ENCODE assay signal across 9 cellular contexts in genomic region chr14:71103662-71104484, GRCh38.
A peak's percentile ranks its signal among the peaks of the same experiment; 100 is the strongest.
DNase-seq lines count a peak whose midpoint lies in the region; TF ChIP-seq lines count a peak whose summit lies in the region.
"Had no signal": no experiment of that assay in that cellular context is flagged by ENCODE, and none has a peak within 500 bp of the region (broad histone marks: within the 10 kb centered on the region; RNA-seq: fewer than 3 reads in every experiment).

No MANE protein-coding gene starts in this region.

- no peak overlapping the region for H3K23ac ChIP-seq in H9 (ENCODE audit: insufficient read length, low read depth, low read length)

- H2AFZ ChIP-seq in H9 (ENCODE audit: low read length) = no peak overlapping the region

- peak in 4 of 5 donors; percentile 40 to 50 (median 47) for DNase-seq in CD4-positive, alpha-beta memory T cell
- DNase-seq in H9 (no peak), NCI-H446 treated with DMSO at 0.1 percent for 48 hours (lab: John Stamatoyannopoulos, UW) (peak; percentile 54), astrocyte of the cerebellum (ENCODE audit: low read depth) (peak; percentile 52), iPS-NIHi7 (ENCODE audit: extremely low spot score) (peak; percentile 46), suprapubic skin (ENCODE audit: low spot score in 2 of 2) (no peak)
- DNase-seq in activated CD4-positive, CD25-positive, alpha-beta regulatory T cell treated with anti-CD3 and anti-CD28 coated beads, Interleukin-2, amount 50 U/mL, for 72 hours = no peak
- no peak for DNase-seq in activated CD8-positive, alpha-beta memory T cell treated with anti-CD3 and anti-CD28 coated beads for 24 hours
- DNase-seq: left cardiac atrium had no signal

- in situ Hi-C loops in astrocyte of the cerebellum (cut with HindIII; ENCODE audit: low sequenced_read_pairs) = no loop called here

- H2BK20ac ChIP-seq in H9 (ENCODE audit: low read depth, low read length, poor library complexity, severe bottlenecking) = no peak overlapping the region

- no peak overlapping the region for H3K56ac ChIP-seq in H9 (ENCODE audit: insufficient read length, low read depth, low read length)

- no peak overlapping the region for H2BK12ac ChIP-seq in H9 (ENCODE audit: insufficient read length, low read depth, low read length)

- no peak for TF ChIP-seq POLR2A in suprapubic skin (IDR thresholded peaks at IDR 0.05)

- no peak overlapping the region for H2AK5ac ChIP-seq in H9 (ENCODE audit: insufficient read length, low read length)

- no peaks in the 10 kb centered on the region for H3K27me3 Mint-ChIP-seq in CD4-positive, alpha-beta memory T cell
- no peaks in the 10 kb centered on the region for H3K27me3 Mint-ChIP-seq in H9 (ENCODE audit: low read depth)

- H3K4ac ChIP-seq in H9 (ENCODE audit: low read depth, low read length) = no peak overlapping the region

- H3T11ph ChIP-seq in H9 (ENCODE audit: low read length) = no peak overlapping the region

- H2BK15ac ChIP-seq in H9 (ENCODE audit: low read depth, low read length) = no peak overlapping the region

- no peak overlapping the region for H3K4me3 ChIP-seq in CD4-positive, alpha-beta memory T cell (ENCODE audit: low read length in 2 of 2)
- no peak overlapping the region for H3K4me3 ChIP-seq in astrocyte of the cerebellum (ENCODE audit: low read depth, low read length)
- H3K4me3 ChIP-seq in suprapubic skin = no peak overlapping the region

- H3K79me1 ChIP-seq in H9 (ENCODE audit: insufficient read depth, low read depth, low read length, poor library complexity, severe bottlenecking) = no peaks in the 10 kb centered on the region

- H3K36me3 ChIP-seq in CD4-positive, alpha-beta memory T cell (ENCODE audit: insufficient read depth, low read length) = peaks cover 48% of the 10 kb centered on the region
- H3K36me3 ChIP-seq in suprapubic skin = peaks cover 40% of the 10 kb centered on the region

- no peak overlapping the region for H4K91ac ChIP-seq in H9 (ENCODE audit: insufficient read length, low read depth, low read length)

- no peak overlapping the region for H4K8ac ChIP-seq in H9 (replicated peaks; ENCODE audit: insufficient read length, low read depth, low read length)

- POLR2A ChIA-PET in CD4-positive, alpha-beta memory T cell (lab: Charles Lee; ENCODE audit: partially characterized antibody) = interaction anchor here (1.2 kb wide), 1 partner anchor 218 kb away, joined by 3 read pairs; no protein-coding TSS in a partner anchor

- H3K14ac ChIP-seq in H9 (ENCODE audit: insufficient read depth, low read length) = no peak overlapping the region

- H3K36me3 Mint-ChIP-seq in CD4-positive, alpha-beta memory T cell = peaks cover 59 to 67% of the 10 kb centered on the region in 2 donors
- peaks cover 16 to 43% (median 37%) of the 10 kb centered on the region in 3 experiments; a peak in 6 of 7 replicates for H3K36me3 Mint-ChIP-seq in H9 (ENCODE audit: insufficient read depth in 1 of 3, low read depth in 3 of 3)

- no peaks in the 10 kb centered on the region for H3K9me3 ChIP-seq in CD4-positive, alpha-beta memory T cell (ENCODE audit: control insufficient read depth in 1 of 2, low read length in 2 of 2)
- H3K9me3 ChIP-seq in H9 (ENCODE audit: control insufficient read depth, low read depth, low read length) (no peaks in the 10 kb centered on the region), suprapubic skin (no peaks in the 10 kb centered on the region)

- H4K20me1 ChIP-seq in H9 (ENCODE audit: control insufficient read depth, insufficient read depth, insufficient read length) = no peaks in the 10 kb centered on the region

- H2BK5ac ChIP-seq in H9 (ENCODE audit: insufficient read length, low read length) = no peak overlapping the region

- TF ChIP-seq CTCF in H9 (conservative IDR thresholded peaks at IDR 0.05) (peak; percentile 88), astrocyte of the cerebellum (IDR thresholded peaks at IDR 0.05; ENCODE audit: low read depth, low read length, missing control alignments) (peak; percentile 68), suprapubic skin (IDR thresholded peaks at IDR 0.05) (peak; percentile 29 to 68)

- H3K4me1 Mint-ChIP-seq in CD4-positive, alpha-beta memory T cell = peaks cover 10 to 24% (median 18%) of the 10 kb centered on the region in 4 donors
- 0 out of 4 replicates have a peak, but pooled peaks cover 0 to 7% of the 10 kb centered on the region in 2 experiments for H3K4me1 Mint-ChIP-seq in H9

- intact Hi-C loops in CD4-positive, alpha-beta memory T cell (cut with micrococcal nuclease) = loop anchor here (1.0 kb wide), 1 partner anchor 649 kb away; no protein-coding TSS in a partner anchor

- H3K4me3 Mint-ChIP-seq in CD4-positive, alpha-beta memory T cell = no peak overlapping the region
- H3K4me3 Mint-ChIP-seq in H9 = no peak overlapping the region

- H3K23me2 ChIP-seq in H9 (ENCODE audit: insufficient read length, low read depth, low read length, poor library complexity, severe bottlenecking) = no peaks in the 10 kb centered on the region

- no peaks in the 10 kb centered on the region for H3K79me2 ChIP-seq in H9 (ENCODE audit: insufficient read depth, low read length)

- no peaks in the 10 kb centered on the region for H3K27me3 ChIP-seq in CD4-positive, alpha-beta memory T cell (ENCODE audit: insufficient read depth, low read length)
- H3K27me3 ChIP-seq in H9 (ENCODE audit: insufficient read depth, low read length) = no peaks in the 10 kb centered on the region
- H3K27me3 ChIP-seq in suprapubic skin = no peaks in the 10 kb centered on the region

- no peak overlapping the region for H2BK120ac ChIP-seq in H9 (ENCODE audit: low read depth, low read length, poor library complexity, severe bottlenecking)

- H3K9me3 Mint-ChIP-seq in CD4-positive, alpha-beta memory T cell = no peaks in the 10 kb centered on the region
- H3K9me3 Mint-ChIP-seq in H9 = no peaks in the 10 kb centered on the region

- H4K5ac ChIP-seq in H9 (ENCODE audit: insufficient read length, low read depth, low read length) = no peak overlapping the region

- CTCF ChIA-PET in CD4-positive, alpha-beta memory T cell (lab: Charles Lee; ENCODE audit: partially characterized antibody) = interaction anchor here (0.7 to 3.3 kb wide), 8 partner anchors 11 to 649 kb away, joined by 3 to 17 read pairs (median 4); no protein-coding TSS in a partner anchor

- H3K4me1 ChIP-seq in CD4-positive, alpha-beta memory T cell (ENCODE audit: insufficient read depth, low read length) = peaks cover 8% of the 10 kb centered on the region
- no peaks in the 10 kb centered on the region for H3K4me1 ChIP-seq in H9 (ENCODE audit: insufficient read depth, low read length)
- H3K4me1 ChIP-seq in suprapubic skin = no peaks in the 10 kb centered on the region

- H3K9ac ChIP-seq in H9 (ENCODE audit: extremely low read depth, insufficient read length, low read length) = no peak overlapping the region

- H3K27ac Mint-ChIP-seq in CD4-positive, alpha-beta memory T cell = peak overlapping the region in 4 of 7 donors; percentile 11 to 22 (median 16)
- no peak overlapping the region for H3K27ac Mint-ChIP-seq in H9

- no peak overlapping the region for H3K4me2 ChIP-seq in H9 (ENCODE audit: insufficient read depth, insufficient read length, low read length)

- no peak overlapping the region for H3K18ac ChIP-seq in H9 (ENCODE audit: insufficient read length, low read depth, low read length)

- no CpG with 5 or more reads among the region's 3 CpGs for WGBS in H9 (ENCODE audit: extremely low coverage, insufficient read length, low lambda C conversion rate)
- 63% methylated on average over 3 of the region's 3 CpGs for WGBS in suprapubic skin

- no peak for TF ChIP-seq EP300 in suprapubic skin (IDR thresholded peaks at IDR 0.05)

- no peak overlapping the region for H3K27ac ChIP-seq in CD4-positive, alpha-beta memory T cell (ENCODE audit: low read depth, low read length)
- H3K27ac ChIP-seq in H9 (ENCODE audit: insufficient read length, low read depth, low read length) = no peak overlapping the region
- H3K27ac ChIP-seq in suprapubic skin = no peak overlapping the region

Comparison
In these comparisons a context has a peak if more than half of its experiments do, and no peak if none do; other contexts are left out.
1. DNase-seq: peak in CD4-positive, alpha-beta memory T cell (4 of 5), NCI-H446 treated with DMSO at 0.1 percent for 48 hours (single experiment), astrocyte of the cerebellum (single experiment) and iPS-NIHi7 (single experiment); none in H9 (single experiment), suprapubic skin (0 of 2), activated CD4-positive, CD25-positive, alpha-beta regulatory T cell treated with anti-CD3 and anti-CD28 coated beads, Interleukin-2, amount 50 U/mL, for 72 hours (single experiment) and activated CD8-positive, alpha-beta memory T cell treated with anti-CD3 and anti-CD28 coated beads for 24 hours (single experiment).
2. H3K27ac Mint-ChIP-seq: peak in CD4-positive, alpha-beta memory T cell (4 of 7); none in H9 (0 of 3).
3. Peak in every context shown above with its lines, with median percentiles within 50 percentile points of each other: CTCF ChIP-seq.